In genomic region chr10:34384363-34384762, GRCh38 we compare ENCODE assay signal across 19 cellular contexts.
DNase-seq lines count a peak whose midpoint lies in the region; ATAC-seq and TF ChIP-seq lines count a peak whose summit lies in the region.
"Had no signal": no experiment of that assay in that cellular context is flagged by ENCODE, and none has a peak within 500 bp of the region (broad histone marks: within the 10 kb centered on the region; RNA-seq: fewer than 3 reads in every experiment).

No MANE protein-coding gene starts in this region.

- H3F3A ChIP-seq in Loucy (ENCODE audit: low read depth), result no peaks in the 10 kb centered on the region

- no peak overlapping the region for H3K9ac ChIP-seq in Loucy (ENCODE audit: low read depth, low read length, poor library complexity, severe bottlenecking)
- H3K9ac ChIP-seq in endodermal cell (ENCODE audit: extremely low read depth, low read length, poor library complexity, severe bottlenecking), result no peak overlapping the region

- H3K4me1 ChIP-seq in Loucy (ENCODE audit: insufficient read depth, low read length, poor library complexity, severe bottlenecking) (peaks cover 9% of the 10 kb centered on the region), endodermal cell (ENCODE audit: control insufficient read depth, insufficient read depth, low read length) (no peaks in the 10 kb centered on the region)

- no peak overlapping the region for H3K27ac Mint-ChIP-seq in endodermal cell
- H3K27ac Mint-ChIP-seq: T-cell had no signal

- H3K4me3 Mint-ChIP-seq in endodermal cell, result no peak overlapping the region
- H3K4me3 Mint-ChIP-seq: T-cell had no signal

- H3K9me3 ChIP-seq in Loucy (ENCODE audit: insufficient read depth, low read depth, low read length), result no peaks in the 10 kb centered on the region
- H3K9me3 ChIP-seq in endodermal cell (ENCODE audit: control insufficient read depth, low read length), result no peaks in the 10 kb centered on the region

- DNase-seq in NCI-H1436 (lab: John Stamatoyannopoulos, UW) (peak; percentile 48), NCI-H748 (lab: John Stamatoyannopoulos, UW; ENCODE audit: unreplicated experiment) (peak; percentile 76), endodermal cell (no peak), putamen (ENCODE audit: low spot score) (no peak), NCI-H128 (lab: John Stamatoyannopoulos, UW; ENCODE audit: unreplicated experiment) (no peak), COR-L47 (lab: John Stamatoyannopoulos, UW) (no peak)
- DNase-seq: H7, Kasumi-1, MV-4-11, NCI-H187, NCI-H345, NCI-H524, SHP77, T-cell had no signal

- no peaks in the 10 kb centered on the region for H3K79me2 ChIP-seq in Loucy (ENCODE audit: insufficient read depth, low read length)

- H3K9me2 ChIP-seq in Loucy (replicated peaks; ENCODE audit: low read depth, low read length), result no peaks in the 10 kb centered on the region

- peaks cover 10% of the 10 kb centered on the region for H3K4me1 Mint-ChIP-seq in endodermal cell
- H3K4me1 Mint-ChIP-seq: T-cell had no signal

- peaks cover 12% of the 10 kb centered on the region; the same call in 1 of the 2 replicates for H3K36me3 ChIP-seq in Loucy (ENCODE audit: insufficient read depth, low read length)
- peaks cover 45% of the 10 kb centered on the region for H3K36me3 ChIP-seq in endodermal cell (ENCODE audit: control insufficient read depth, insufficient read depth, low read length)

- H3K9me3 Mint-ChIP-seq in endodermal cell, result no peaks in the 10 kb centered on the region
- H3K9me3 Mint-ChIP-seq: T-cell had no signal

- H2AFZ ChIP-seq in Loucy (ENCODE audit: low read length), result no peak overlapping the region

- no peaks in the 10 kb centered on the region for H4K20me1 ChIP-seq in Loucy (ENCODE audit: insufficient read depth, low read length, poor library complexity, severe bottlenecking)

- H3K27me3 Mint-ChIP-seq in endodermal cell (ENCODE audit: insufficient read depth), result no peaks in the 10 kb centered on the region

- H3K36me3 Mint-ChIP-seq in endodermal cell (ENCODE audit: low read depth), result peaks cover 22% of the 10 kb centered on the region
- H3K36me3 Mint-ChIP-seq: T-cell had no signal

- H3K27me3 ChIP-seq in Loucy (ENCODE audit: insufficient read depth, low read length, poor library complexity, severe bottlenecking), result no peaks in the 10 kb centered on the region
- H3K27me3 ChIP-seq in endodermal cell (ENCODE audit: control insufficient read depth, insufficient read depth, low read length, poor library complexity, severe bottlenecking), result no peaks in the 10 kb centered on the region

- TF ChIP-seq CTCF in Loucy (conservative IDR thresholded peaks at IDR 0.05; ENCODE audit: low read length) (0 out of 2 replicates have a peak, but pooled peaks have one; percentile 29), endodermal cell (conservative IDR thresholded peaks at IDR 0.05) (peak; percentile 26)

- no peak for ATAC-seq in HG03108 (IDR thresholded peaks at IDR 0.05; ENCODE audit: unreplicated experiment)
- ATAC-seq: K562, Panc1, T-cell had no signal

- no peak overlapping the region for H3K27ac ChIP-seq in endodermal cell (ENCODE audit: low read depth, low read length)
- H3K27ac ChIP-seq: RWPE1 had no signal

- H3K4me3 ChIP-seq in Loucy (ENCODE audit: low read length, poor library complexity, severe bottlenecking) (no peak overlapping the region), endodermal cell (ENCODE audit: low read length) (no peak overlapping the region)
- H3K4me3 ChIP-seq: K562 had no signal

- H3K4me2 ChIP-seq in Loucy (ENCODE audit: low read depth, low read length, poor library complexity, severe bottlenecking), result no peak overlapping the region

- WGBS in endodermal cell (ENCODE audit: insufficient coverage in 1 of 2, insufficient read length in 1 of 2), 2 experiments, result 90 to 94% methylated on average over 2 to 4 of the region's 4 CpGs

Comparison
In these comparisons a context has a peak if more than half of its experiments do, and no peak if none do; other contexts are left out.
1. DNase-seq: peak in NCI-H1436 (single experiment) and NCI-H748 (single experiment); none in endodermal cell (single experiment), putamen (single experiment), NCI-H128 (single experiment) and COR-L47 (single experiment).